1 cellular context compared by ENCODE assay signal in genomic region chr6:106325336-106326178, GRCh38.
TF ChIP-seq lines count a peak whose summit lies in the region.

TSS of gene ATG5 (minus strand) at chr6:106325760. CDS start at chr6:106316208, 9,552 bp downstream.

TF ChIP-seq in K562, 482 proteins besides CTCF, POLR2A, EP300 and RAD21 (continued from another document and continues in another):
- peak; percentile 40 for TF ChIP-seq MXD1 (CRISPR knock-in tag; IDR thresholded peaks at IDR 0.05; ENCODE audit: borderline replicate concordance, poor library complexity, severe bottlenecking)
- no peak for TF ChIP-seq ZNF707 (CRISPR knock-in tag; conservative IDR thresholded peaks at IDR 0.05)
- TF ChIP-seq ZNF644 (tag; IDR thresholded peaks at IDR 0.05; ENCODE audit: low read depth): peak; percentile 72
- no peak for TF ChIP-seq ZNF583 (CRISPR knock-in tag; IDR thresholded peaks at IDR 0.05)
- no peak for TF ChIP-seq ZNF586 (CRISPR knock-in tag; conservative IDR thresholded peaks at IDR 0.05)
- TF ChIP-seq E2F5 (CRISPR knock-in tag; IDR thresholded peaks at IDR 0.05): 0 out of 2 replicates have a peak, but pooled peaks have one; percentile 78
- TF ChIP-seq SP2 (IDR thresholded peaks at IDR 0.05; ENCODE audit: extremely low read depth, low read depth, low read length, poor library complexity, severe bottlenecking): no peak
- TF ChIP-seq EZH2 (IDR thresholded peaks at IDR 0.05; ENCODE audit: borderline replicate concordance, low read depth, low read length): no peak
- peak; percentile 64; the same call in 1 of the 2 replicates for TF ChIP-seq ETS1 (conservative IDR thresholded peaks at IDR 0.05; ENCODE audit: control insufficient read depth, low read depth, low read length)
- no peak for TF ChIP-seq ZBTB5 (IDR thresholded peaks at IDR 0.05)
- peak; percentile 98 for TF ChIP-seq USF2 (CRISPR knock-in tag; IDR thresholded peaks at IDR 0.05)
- no peak for TF ChIP-seq PHTF2 (CRISPR knock-in tag; IDR thresholded peaks at IDR 0.05)
- TF ChIP-seq HNRNPH1 (optimal IDR thresholded peaks at IDR 0.05; ENCODE audit: low read depth, low read length): no peak
- TF ChIP-seq ZFPM2 (CRISPR knock-in tag; IDR thresholded peaks at IDR 0.05): no peak
- TF ChIP-seq RUNX1 (IDR thresholded peaks at IDR 0.05; ENCODE audit: low read depth): no peak
- no peak; the same call in 1 of the 2 replicates for TF ChIP-seq ZBTB33 (CRISPR knock-in tag; IDR thresholded peaks at IDR 0.05)
- peak; percentile 94 for TF ChIP-seq KHSRP (IDR thresholded peaks at IDR 0.05)
- TF ChIP-seq PHF8 (IDR thresholded peaks at IDR 0.05; ENCODE audit: borderline replicate concordance, low read length): peak; percentile 99
- no peak for TF ChIP-seq FOXK1 (CRISPR knock-in tag; IDR thresholded peaks at IDR 0.05; ENCODE audit: borderline replicate concordance)
- TF ChIP-seq NFIX (CRISPR knock-in tag; IDR thresholded peaks at IDR 0.05; ENCODE audit: low read depth): no peak
- TF ChIP-seq SP1 (CRISPR knock-in tag; IDR thresholded peaks at IDR 0.05): peak; percentile 95
- TF ChIP-seq ZEB2 (IDR thresholded peaks at IDR 0.05): peak; percentile 94
- TF ChIP-seq CHD4 (IDR thresholded peaks at IDR 0.05; ENCODE audit: insufficient read depth, insufficient replicate concordance, low read depth, low read length, poor library complexity, severe bottlenecking): no peak
- TF ChIP-seq ZFX (CRISPR knock-in tag; IDR thresholded peaks at IDR 0.05): peak; percentile 86
- TF ChIP-seq ZNF121 (CRISPR knock-in tag; conservative IDR thresholded peaks at IDR 0.05): no peak
- no peak for TF ChIP-seq EWSR1 (IDR thresholded peaks at IDR 0.05; ENCODE audit: borderline replicate concordance, low read depth, partially characterized antibody)
- no peak for TF ChIP-seq E4F1 (CRISPR knock-in tag; IDR thresholded peaks at IDR 0.05; ENCODE audit: borderline replicate concordance)
- TF ChIP-seq SETDB1 (IDR thresholded peaks at IDR 0.05; ENCODE audit: low read length): peak; percentile 87
- no peak for TF ChIP-seq MCM7 (IDR thresholded peaks at IDR 0.05)
- 0 out of 2 replicates have a peak, but pooled peaks have one; percentile 48 for TF ChIP-seq ZBTB17 (CRISPR knock-in tag; IDR thresholded peaks at IDR 0.05)
- TF ChIP-seq FOXJ2 (tag; IDR thresholded peaks at IDR 0.05): 0 out of 2 replicates have a peak, but pooled peaks have one; percentile 13
- peak; percentile 95 for TF ChIP-seq ZBTB40 (IDR thresholded peaks at IDR 0.05)
- no peak for TF ChIP-seq ZBTB40 (CRISPR knock-in tag; IDR thresholded peaks at IDR 0.05)
- TF ChIP-seq DPF2 (IDR thresholded peaks at IDR 0.05): peak; percentile 51; the same call in 1 of the 2 replicates
- no peak for TF ChIP-seq ZNF311 (CRISPR knock-in tag; IDR thresholded peaks at IDR 0.05)
- TF ChIP-seq ZKSCAN3 (CRISPR knock-in tag; IDR thresholded peaks at IDR 0.05): no peak
- TF ChIP-seq HDAC3 (IDR thresholded peaks at IDR 0.05; ENCODE audit: borderline replicate concordance, partially characterized antibody): no peak
- TF ChIP-seq RFX7 (CRISPR knock-in tag; IDR thresholded peaks at IDR 0.05): no peak
